ENCODE assay signal across 1 cellular context in the genomic region with DNA sequence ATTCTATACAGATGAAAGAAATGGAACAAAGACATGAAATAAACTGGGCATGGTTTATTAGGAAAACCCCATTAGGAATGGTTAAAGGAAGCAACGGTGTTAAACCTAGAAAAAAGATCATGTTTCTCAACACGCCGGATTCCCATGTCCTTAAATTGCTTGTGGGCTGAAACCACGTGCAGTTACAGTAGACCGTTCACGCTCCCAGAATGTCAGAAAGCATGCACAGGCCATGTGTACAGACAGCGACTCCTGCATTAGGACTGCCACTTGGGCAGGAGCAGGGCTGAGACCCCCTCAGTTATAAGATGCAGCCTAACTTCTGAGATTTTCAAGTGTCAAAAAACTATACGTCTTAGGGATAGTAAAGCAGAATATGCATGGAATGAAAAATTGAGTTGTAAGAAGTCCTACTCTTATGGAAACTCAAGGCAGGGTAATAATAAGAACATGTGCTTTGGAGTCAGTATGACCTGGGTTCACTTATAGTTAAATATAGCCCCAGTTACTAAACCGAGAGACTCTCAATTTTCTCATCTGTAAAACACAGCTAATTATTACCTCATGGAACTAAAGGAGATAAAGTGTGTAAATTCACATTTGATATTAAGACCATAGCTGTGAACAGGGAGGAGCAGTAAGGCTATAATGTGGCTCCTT.
TF ChIP-seq lines count a peak whose summit lies in the region.

No MANE protein-coding gene starts in this region.

TF ChIP-seq in HepG2, 621 proteins besides CTCF, POLR2A, EP300 and RAD21:
- no peak for TF ChIP-seq ZNF510 (CRISPR knock-in tag; IDR thresholded peaks at IDR 0.05; ENCODE audit: low read depth)
- TF ChIP-seq, protein P1, sequence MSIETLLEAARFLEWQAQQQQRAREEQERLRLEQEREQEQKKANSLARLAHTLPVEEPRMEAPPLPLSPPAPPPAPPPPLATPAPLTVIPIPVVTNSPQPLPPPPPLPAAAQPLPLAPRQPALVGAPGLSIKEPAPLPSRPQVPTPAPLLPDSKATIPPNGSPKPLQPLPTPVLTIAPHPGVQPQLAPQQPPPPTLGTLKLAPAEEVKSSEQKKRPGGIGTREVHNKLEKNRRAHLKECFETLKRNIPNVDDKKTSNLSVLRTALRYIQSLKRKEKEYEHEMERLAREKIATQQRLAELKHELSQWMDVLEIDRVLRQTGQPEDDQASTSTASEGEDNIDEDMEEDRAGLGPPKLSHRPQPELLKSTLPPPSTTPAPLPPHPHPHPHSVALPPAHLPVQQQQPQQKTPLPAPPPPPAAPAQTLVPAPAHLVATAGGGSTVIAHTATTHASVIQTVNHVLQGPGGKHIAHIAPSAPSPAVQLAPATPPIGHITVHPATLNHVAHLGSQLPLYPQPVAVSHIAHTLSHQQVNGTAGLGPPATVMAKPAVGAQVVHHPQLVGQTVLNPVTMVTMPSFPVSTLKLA (IDR thresholded peaks at IDR 0.05): 0 out of 2 replicates have a peak, but pooled peaks have one; percentile 10
